ENCODE assay signal across 10 cellular contexts in the genomic region with DNA sequence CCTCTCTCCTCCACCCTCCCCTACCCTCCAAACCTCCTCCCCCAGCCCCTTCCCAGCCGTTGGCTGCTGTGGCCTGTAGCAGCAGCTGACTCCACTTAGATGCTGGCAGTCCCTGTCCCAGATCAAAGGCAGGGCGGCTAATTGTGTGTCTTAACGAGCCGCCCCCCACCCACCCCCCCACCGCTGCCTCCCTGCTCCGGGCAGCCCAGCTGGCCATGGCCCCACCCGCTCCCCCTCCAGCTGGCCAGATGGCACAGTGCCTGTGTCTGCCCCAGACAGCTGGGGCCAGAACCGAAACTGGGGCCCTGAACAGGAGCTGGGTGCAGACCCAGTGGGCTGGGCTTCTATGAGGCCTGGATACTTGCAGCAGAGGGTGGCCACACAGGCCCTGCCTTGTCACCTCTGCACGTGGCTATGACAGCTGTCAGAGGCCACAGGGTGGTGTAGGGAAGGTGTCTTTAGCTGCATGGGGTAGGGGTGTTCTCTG. TPM values are rescaled to one million over a fixed set of nuclear protein-coding genes. Genes with fewer than 3 reads are reported as not detected.
A peak's percentile ranks its signal among the peaks of the same experiment; 100 is the strongest.
DNase-seq lines count a peak whose midpoint lies in the region; ATAC-seq and TF ChIP-seq lines count a peak whose summit lies in the region.
"Had no signal": no experiment of that assay in that cellular context is flagged by ENCODE, and none has a peak within 500 bp of the region (broad histone marks: within the 10 kb centered on the region; RNA-seq: fewer than 3 reads in every experiment).

No MANE protein-coding gene starts in this region.

- POLR2A ChIA-PET in RWPE1 (lab: Yijun Ruan, JAX; ENCODE audit: low non-redundant PET): no interaction called here

- ATAC-seq in GM19324 (IDR thresholded peaks at IDR 0.05; ENCODE audit: low FRiP score, unreplicated experiment) (peak; percentile 37), HG03066 (IDR thresholded peaks at IDR 0.05; ENCODE audit: low read depth, unreplicated experiment) (peak; percentile 25)
- ATAC-seq: K562 had no signal

- intact Hi-C loops in posterior vena cava (cut with DNase I): no loop called here
- intact Hi-C loops in activated T-helper 1 cell treated with anti-CD3 and anti-CD28 coated beads, Interleukin-12 subunit alpha, Interleukin-12 subunit beta, Interleukin-2, Interleukin-4 antibody, amounts not matched to agents 30 ng/mL and 10 ng/mL and 1 ng/mL, durations not matched to agents 14 hours and 24 hours and 36 hours (cut with micrococcal nuclease): no loop called here

- H3K36me3 Mint-ChIP-seq in activated T-helper 1 cell treated with anti-CD3 and anti-CD28 coated beads, Interleukin-12 subunit alpha, Interleukin-12 subunit beta, Interleukin-2, Interleukin-4 antibody, amounts not matched to agents 30 ng/mL and 10 ng/mL and 1 ng/mL, durations not matched to agents 14 hours and 24 hours and 36 hours (ENCODE audit: low read depth): no peaks in the 10 kb centered on the region

- H3K4me3 Mint-ChIP-seq in activated T-helper 1 cell treated with anti-CD3 and anti-CD28 coated beads, Interleukin-12 subunit alpha, Interleukin-12 subunit beta, Interleukin-2, Interleukin-4 antibody, amounts not matched to agents 30 ng/mL and 10 ng/mL and 1 ng/mL, durations not matched to agents 14 hours and 24 hours and 36 hours: no peak overlapping the region

- DNase-seq in RWPE1 (ENCODE audit: low spot score) (no peak), posterior vena cava (ENCODE audit: low spot score) (peak; percentile 60), GOT3 (lab: John Stamatoyannopoulos, UW) (no peak), erythroblast (lab: John Stamatoyannopoulos, UW) (no peak), cerebellar cortex (ENCODE audit: low spot score) (no peak)
- no peak for DNase-seq in activated T-helper 1 cell treated with anti-CD3 and anti-CD28 coated beads, Interleukin-12 subunit alpha, Interleukin-12 subunit beta, Interleukin-2, Interleukin-4 antibody, amounts not matched to agents 30 ng/mL and 10 ng/mL and 1 ng/mL, durations not matched to agents 14 hours and 24 hours and 36 hours (ENCODE audit: low spot score)

- H3K27ac ChIP-seq in RWPE1: peak overlapping the region; percentile 61
- H3K27ac ChIP-seq: thoracic aorta had no signal

- no peaks in the 10 kb centered on the region for H3K9me3 Mint-ChIP-seq in activated T-helper 1 cell treated with anti-CD3 and anti-CD28 coated beads, Interleukin-12 subunit alpha, Interleukin-12 subunit beta, Interleukin-2, Interleukin-4 antibody, amounts not matched to agents 30 ng/mL and 10 ng/mL and 1 ng/mL, durations not matched to agents 14 hours and 24 hours and 36 hours

- CTCF ChIA-PET in RWPE1 (lab: Yijun Ruan, JAX): interaction anchor here (0.5 to 15.9 kb wide), 7 partner anchors 8 to 411 kb away, joined by 3 to 413 read pairs (median 3); no protein-coding TSS in a partner anchor

- H3K27ac Mint-ChIP-seq in activated T-helper 1 cell treated with anti-CD3 and anti-CD28 coated beads, Interleukin-12 subunit alpha, Interleukin-12 subunit beta, Interleukin-2, Interleukin-4 antibody, amounts not matched to agents 30 ng/mL and 10 ng/mL and 1 ng/mL, durations not matched to agents 14 hours and 24 hours and 36 hours: no peak overlapping the region

- H3K27me3 Mint-ChIP-seq in activated T-helper 1 cell treated with anti-CD3 and anti-CD28 coated beads, Interleukin-12 subunit alpha, Interleukin-12 subunit beta, Interleukin-2, Interleukin-4 antibody, amounts not matched to agents 30 ng/mL and 10 ng/mL and 1 ng/mL, durations not matched to agents 14 hours and 24 hours and 36 hours (ENCODE audit: insufficient read depth): peaks cover 72% of the 10 kb centered on the region

- H3K4me1 Mint-ChIP-seq in activated T-helper 1 cell treated with anti-CD3 and anti-CD28 coated beads, Interleukin-12 subunit alpha, Interleukin-12 subunit beta, Interleukin-2, Interleukin-4 antibody, amounts not matched to agents 30 ng/mL and 10 ng/mL and 1 ng/mL, durations not matched to agents 14 hours and 24 hours and 36 hours (ENCODE audit: low read depth): no peaks in the 10 kb centered on the region

- TF ChIP-seq POLR2A in erythroblast (IDR thresholded peaks at IDR 0.05; ENCODE audit: low read length): no peak

- no peak for TF ChIP-seq CTCF in RWPE1 (conservative IDR thresholded peaks at IDR 0.05; ENCODE audit: low read depth)

RNA-seq across cellular contexts. Expression of gene WNT10A, which starts 5.9 kb away (rescaled TPM):
- not detected for total RNA-seq in posterior vena cava
- total RNA-seq in activated T-helper 1 cell treated with anti-CD3 and anti-CD28 coated beads, Interleukin-12 subunit alpha, Interleukin-12 subunit beta, Interleukin-2, Interleukin-4 antibody, amounts not matched to agents 30 ng/mL and 10 ng/mL and 1 ng/mL, durations not matched to agents 14 hours and 24 hours and 36 hours: 0.10 and 0.18 TPM in 2 replicates
- total RNA-seq: K562 had no signal

RNA-seq across cellular contexts. Expression of gene WNT6, which starts 26.9 kb away (rescaled TPM):
- under 1 TPM; 0.23 to 0.24 TPM for total RNA-seq in posterior vena cava
- total RNA-seq in activated T-helper 1 cell treated with anti-CD3 and anti-CD28 coated beads, Interleukin-12 subunit alpha, Interleukin-12 subunit beta, Interleukin-2, Interleukin-4 antibody, amounts not matched to agents 30 ng/mL and 10 ng/mL and 1 ng/mL, durations not matched to agents 14 hours and 24 hours and 36 hours: not detected in 2 replicates
- total RNA-seq: K562 had no signal

RNA-seq across cellular contexts. Expression of gene PRKAG3, which starts 54.9 kb away (rescaled TPM):
- total RNA-seq in posterior vena cava: under 1 TPM in 1 of 2 donors, not detected in 1; 0.23 TPM
- not detected in 2 replicates for total RNA-seq in activated T-helper 1 cell treated with anti-CD3 and anti-CD28 coated beads, Interleukin-12 subunit alpha, Interleukin-12 subunit beta, Interleukin-2, Interleukin-4 antibody, amounts not matched to agents 30 ng/mL and 10 ng/mL and 1 ng/mL, durations not matched to agents 14 hours and 24 hours and 36 hours
- total RNA-seq: K562 had no signal
